ENCODE assay signal across 1 cellular context in the genomic region with DNA sequence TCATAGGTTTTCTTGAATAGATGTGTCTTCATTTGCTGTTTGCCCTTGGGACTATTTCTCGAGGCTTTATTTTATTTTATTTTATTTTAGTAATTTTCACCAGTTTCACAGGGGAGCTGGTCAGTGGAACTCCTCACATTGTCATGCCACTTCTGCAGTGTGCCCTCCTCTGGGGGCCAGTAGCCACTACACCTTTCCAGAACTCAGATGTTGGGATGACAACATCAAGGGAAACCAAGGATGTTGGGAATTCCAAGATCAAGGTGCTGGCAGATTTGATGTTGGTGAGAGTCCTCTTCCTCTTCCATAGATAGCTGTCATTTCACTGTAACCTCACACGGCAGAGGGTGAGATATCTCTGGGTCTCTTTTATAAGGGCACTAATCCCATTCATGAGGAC.
TF ChIP-seq lines count a peak whose summit lies in the region.

No MANE protein-coding gene starts in this region.

TF ChIP-seq in K562, 482 proteins besides CTCF, POLR2A, EP300 and RAD21 (continued from another document):
- TF ChIP-seq DEAF1 (CRISPR knock-in tag; IDR thresholded peaks at IDR 0.05) (peak; percentile 53; the same call in 1 of the 2 replicates), TCFL5 (CRISPR knock-in tag; conservative IDR thresholded peaks at IDR 0.05) (no peak), ZNF551 (CRISPR knock-in tag; IDR thresholded peaks at IDR 0.05) (no peak), CREBBP (IDR thresholded peaks at IDR 0.05; ENCODE audit: low read depth, low read length) (no peak), COPS2 (conservative IDR thresholded peaks at IDR 0.05) (no peak), ZNF133 (CRISPR knock-in tag; IDR thresholded peaks at IDR 0.05) (no peak), EP400 (IDR thresholded peaks at IDR 0.05) (peak; percentile 6; the same call in 1 of the 2 replicates), MYBL2 (IDR thresholded peaks at IDR 0.05; ENCODE audit: low read depth) (no peak), MYBL2 (CRISPR knock-in tag; IDR thresholded peaks at IDR 0.05; ENCODE audit: borderline replicate concordance) (no peak), NR2C1 (IDR thresholded peaks at IDR 0.05) (no peak), NR2C1 (tag; IDR thresholded peaks at IDR 0.05) (no peak), NCOA6 (IDR thresholded peaks at IDR 0.05) (no peak), MCM7 (IDR thresholded peaks at IDR 0.05) (no peak), ZNF121 (CRISPR knock-in tag; conservative IDR thresholded peaks at IDR 0.05) (no peak), POLR2AphosphoS5 (IDR thresholded peaks at IDR 0.05; ENCODE audit: control insufficient read depth, insufficient read depth, low read depth, low read length) (no peak), BDP1 (IDR thresholded peaks at IDR 0.05; ENCODE audit: insufficient read depth, insufficient read length) (no peak), PTBP1 (IDR thresholded peaks at IDR 0.05; ENCODE audit: low read depth, low read length) (no peak)
- TF ChIP-seq, protein P1, sequence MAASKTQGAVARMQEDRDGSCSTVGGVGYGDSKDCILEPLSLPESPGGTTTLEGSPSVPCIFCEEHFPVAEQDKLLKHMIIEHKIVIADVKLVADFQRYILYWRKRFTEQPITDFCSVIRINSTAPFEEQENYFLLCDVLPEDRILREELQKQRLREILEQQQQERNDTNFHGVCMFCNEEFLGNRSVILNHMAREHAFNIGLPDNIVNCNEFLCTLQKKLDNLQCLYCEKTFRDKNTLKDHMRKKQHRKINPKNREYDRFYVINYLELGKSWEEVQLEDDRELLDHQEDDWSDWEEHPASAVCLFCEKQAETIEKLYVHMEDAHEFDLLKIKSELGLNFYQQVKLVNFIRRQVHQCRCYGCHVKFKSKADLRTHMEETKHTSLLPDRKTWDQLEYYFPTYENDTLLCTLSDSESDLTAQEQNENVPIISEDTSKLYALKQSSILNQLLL (CRISPR knock-in tag; IDR thresholded peaks at IDR 0.05; ENCODE audit: borderline replicate concordance) = no peak
